ENCODE assay signal across 9 cellular contexts in the genomic region with DNA sequence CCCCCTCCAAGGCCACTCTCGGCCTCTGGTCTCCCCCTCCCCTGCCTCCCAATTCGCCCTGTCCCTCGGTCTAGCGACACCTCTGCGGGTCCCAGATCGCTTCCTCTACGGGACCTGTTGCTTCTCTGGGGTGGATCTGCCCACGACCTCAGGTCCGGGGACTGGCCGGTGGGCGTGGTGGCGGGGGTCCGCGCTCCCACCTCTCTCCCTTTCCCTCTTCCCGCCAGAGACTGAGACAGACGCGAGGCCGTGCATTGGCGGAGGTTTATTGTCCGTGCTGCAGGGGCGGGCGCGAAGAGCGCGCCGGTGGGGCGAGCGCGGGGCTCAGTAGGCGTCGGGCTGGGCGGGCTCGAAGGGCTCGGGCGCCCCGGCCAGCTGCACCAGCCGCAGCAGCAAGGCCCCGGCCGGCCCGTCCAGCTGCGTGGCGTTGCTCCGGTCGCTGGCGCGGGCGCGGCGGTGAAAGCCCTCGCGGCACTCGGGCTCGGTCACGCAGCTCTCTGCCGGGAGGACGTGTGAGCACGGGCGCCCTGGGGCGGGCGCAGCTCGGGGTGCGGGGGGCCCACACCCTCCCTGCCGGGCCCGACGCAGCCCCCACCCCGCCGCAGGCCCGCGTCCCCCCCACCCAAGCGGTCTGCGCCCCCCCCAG. TPM values are rescaled to one million over a fixed set of nuclear protein-coding genes. Genes with fewer than 3 reads are reported as not detected.
DNase-seq lines count a peak whose midpoint lies in the region; ATAC-seq lines count a peak whose summit lies in the region.
"Had no signal": no experiment of that assay in that cellular context is flagged by ENCODE, and none has a peak within 500 bp of the region (broad histone marks: within the 10 kb centered on the region; RNA-seq: fewer than 3 reads in every experiment).

No MANE protein-coding gene starts in this region.

- no peak overlapping the region for H3K27ac Mint-ChIP-seq in activated CD4-positive, alpha-beta T cell treated with anti-CD3 and anti-CD28 coated beads, Interleukin-2, amount 10 ng/mL, durations not matched to agents 7 days and 5 days
- H3K27ac Mint-ChIP-seq in activated naive CD8-positive, alpha-beta T cell treated with anti-CD3 and anti-CD28 coated beads, Interleukin-2, amount 10 ng/mL, durations not matched to agents 7 days and 5 days = no peak overlapping the region

- H3K9me3 Mint-ChIP-seq in activated CD4-positive, alpha-beta T cell treated with anti-CD3 and anti-CD28 coated beads, Interleukin-2, amount 10 ng/mL, durations not matched to agents 7 days and 5 days = peaks cover 5% of the 10 kb centered on the region
- H3K9me3 Mint-ChIP-seq in activated naive CD8-positive, alpha-beta T cell treated with anti-CD3 and anti-CD28 coated beads, Interleukin-2, amount 10 ng/mL, durations not matched to agents 7 days and 5 days = peaks cover 2% of the 10 kb centered on the region

- peaks cover 3% of the 10 kb centered on the region for H3K36me3 Mint-ChIP-seq in activated CD4-positive, alpha-beta T cell treated with anti-CD3 and anti-CD28 coated beads, Interleukin-2, amount 10 ng/mL, durations not matched to agents 7 days and 5 days (ENCODE audit: low read depth)
- no peaks in the 10 kb centered on the region for H3K36me3 Mint-ChIP-seq in activated naive CD8-positive, alpha-beta T cell treated with anti-CD3 and anti-CD28 coated beads, Interleukin-2, amount 10 ng/mL, durations not matched to agents 7 days and 5 days

- H3K27me3 Mint-ChIP-seq in activated CD4-positive, alpha-beta T cell treated with anti-CD3 and anti-CD28 coated beads, Interleukin-2, amount 10 ng/mL, durations not matched to agents 7 days and 5 days = peaks cover 59% of the 10 kb centered on the region
- H3K27me3 Mint-ChIP-seq in activated naive CD8-positive, alpha-beta T cell treated with anti-CD3 and anti-CD28 coated beads, Interleukin-2, amount 10 ng/mL, durations not matched to agents 7 days and 5 days = peaks cover 61% of the 10 kb centered on the region

- H3K4me1 Mint-ChIP-seq in activated CD4-positive, alpha-beta T cell treated with anti-CD3 and anti-CD28 coated beads, Interleukin-2, amount 10 ng/mL, durations not matched to agents 7 days and 5 days = peaks cover 16% of the 10 kb centered on the region
- peaks cover 11% of the 10 kb centered on the region for H3K4me1 Mint-ChIP-seq in activated naive CD8-positive, alpha-beta T cell treated with anti-CD3 and anti-CD28 coated beads, Interleukin-2, amount 10 ng/mL, durations not matched to agents 7 days and 5 days

- H3K9me3 ChIP-seq in subcutaneous abdominal adipose tissue (ENCODE audit: control insufficient read depth in 5 of 5, low read length in 5 of 5) = no peaks in the 10 kb centered on the region

- H3K4me3 ChIP-seq in subcutaneous abdominal adipose tissue (ENCODE audit: low read depth in 1 of 5, low read length in 5 of 5) = peak overlapping the region; percentile 29 to 65 (median 51)

- peak; percentile 53 for ATAC-seq in activated naive CD8-positive, alpha-beta T cell treated with anti-CD3 and anti-CD28 coated beads, Interleukin-2, amount 10 ng/mL, durations not matched to agents 7 days and 5 days (ENCODE audit: low read depth)
- ATAC-seq in HG03432 (IDR thresholded peaks at IDR 0.05; ENCODE audit: unreplicated experiment) = no peak
- ATAC-seq in HG03175 (IDR thresholded peaks at IDR 0.05; ENCODE audit: unreplicated experiment) = no peak
- ATAC-seq in HG03521 (IDR thresholded peaks at IDR 0.05; ENCODE audit: unreplicated experiment) = no peak

- POLR2A ChIA-PET in activated CD4-positive, alpha-beta T cell treated with anti-CD3 and anti-CD28 coated beads, Interleukin-2, amount 10 ng/mL, durations not matched to agents 7 days and 5 days (lab: Charles Lee) = no interaction called here
- POLR2A ChIA-PET in activated naive CD8-positive, alpha-beta T cell treated with anti-CD3 and anti-CD28 coated beads, Interleukin-2, amount 10 ng/mL, durations not matched to agents 7 days and 5 days (lab: Charles Lee) = no interaction called here

- H3K27me3 ChIP-seq in subcutaneous abdominal adipose tissue (ENCODE audit: control insufficient read depth in 5 of 5, insufficient read depth in 4 of 5, low read length in 5 of 5) = peaks cover 0 to 18% (median 4%) of the 10 kb centered on the region in 5 donors

- peak overlapping the region; percentile 53 for H3K4me3 Mint-ChIP-seq in activated CD4-positive, alpha-beta T cell treated with anti-CD3 and anti-CD28 coated beads, Interleukin-2, amount 10 ng/mL, durations not matched to agents 7 days and 5 days
- H3K4me3 Mint-ChIP-seq in activated naive CD8-positive, alpha-beta T cell treated with anti-CD3 and anti-CD28 coated beads, Interleukin-2, amount 10 ng/mL, durations not matched to agents 7 days and 5 days = peak overlapping the region; percentile 55

- peaks cover 6 to 32% (median 24%) of the 10 kb centered on the region in 5 donors for H3K4me1 ChIP-seq in subcutaneous abdominal adipose tissue (ENCODE audit: control insufficient read depth in 5 of 5, insufficient read depth in 5 of 5, low read length in 5 of 5)

- H3K36me3 ChIP-seq in subcutaneous abdominal adipose tissue (ENCODE audit: control insufficient read depth in 5 of 5, insufficient read depth in 5 of 5, low read length in 5 of 5) = no peaks in the 10 kb centered on the region

- DNase-seq in activated CD4-positive, alpha-beta T cell treated with anti-CD3 and anti-CD28 coated beads, Interleukin-2, amount 10 ng/mL, durations not matched to agents 7 days and 5 days = no peak
- no peak for DNase-seq in activated CD4-positive, alpha-beta T cell treated with anti-CD3 and anti-CD28 coated beads, Interleukin-2, amount 50 U/mL, for 48 hours
- DNase-seq in activated naive CD8-positive, alpha-beta T cell treated with anti-CD3 and anti-CD28 coated beads, Interleukin-2, amount 10 ng/mL, durations not matched to agents 7 days and 5 days = no peak
- peak; percentile 70 for DNase-seq in left kidney (ENCODE audit: low read depth, low spot score)
- DNase-seq: head of caudate nucleus had no signal

- CTCF ChIA-PET in activated CD4-positive, alpha-beta T cell treated with anti-CD3 and anti-CD28 coated beads, Interleukin-2, amount 10 ng/mL, durations not matched to agents 7 days and 5 days (lab: Charles Lee) = interaction anchor here (0.6 kb wide), 1 partner anchor 10 kb away, joined by 3 read pairs; no protein-coding TSS in a partner anchor

- H3K9ac ChIP-seq in subcutaneous abdominal adipose tissue (ENCODE audit: low read length in 5 of 5) = peak overlapping the region in 1 of 5 donors; percentile 59

- H3K27ac ChIP-seq in subcutaneous abdominal adipose tissue (ENCODE audit: low read depth, low read length) = no peak overlapping the region

RNA-seq across cellular contexts. Expression of a gene that starts 2.1 kb away (rescaled TPM):
- total RNA-seq in activated CD4-positive, alpha-beta T cell treated with anti-CD3 and anti-CD28 coated beads, Interleukin-2, amount 10 ng/mL, durations not matched to agents 7 days and 5 days = not detected
- total RNA-seq in activated naive CD8-positive, alpha-beta T cell treated with anti-CD3 and anti-CD28 coated beads, Interleukin-2, amount 10 ng/mL, durations not matched to agents 7 days and 5 days = not detected

RNA-seq across cellular contexts. Expression of a gene that starts 11.0 kb away (rescaled TPM):
- not detected for total RNA-seq in activated CD4-positive, alpha-beta T cell treated with anti-CD3 and anti-CD28 coated beads, Interleukin-2, amount 10 ng/mL, durations not matched to agents 7 days and 5 days
- under 1 TPM; 0.68 to 0.89 TPM for total RNA-seq in activated naive CD8-positive, alpha-beta T cell treated with anti-CD3 and anti-CD28 coated beads, Interleukin-2, amount 10 ng/mL, durations not matched to agents 7 days and 5 days

RNA-seq across cellular contexts. Expression of a gene that starts 36.6 kb away (rescaled TPM):
- total RNA-seq in activated CD4-positive, alpha-beta T cell treated with anti-CD3 and anti-CD28 coated beads, Interleukin-2, amount 10 ng/mL, durations not matched to agents 7 days and 5 days = 10 to 100 TPM; 30.6 to 37.2 TPM
- 10 to 100 TPM; 30.4 to 32.6 TPM for total RNA-seq in activated naive CD8-positive, alpha-beta T cell treated with anti-CD3 and anti-CD28 coated beads, Interleukin-2, amount 10 ng/mL, durations not matched to agents 7 days and 5 days

RNA-seq across cellular contexts. Expression of a gene that starts 39.0 kb away (rescaled TPM):
- 1 to 10 TPM; 1.2 to 2.0 TPM for total RNA-seq in activated CD4-positive, alpha-beta T cell treated with anti-CD3 and anti-CD28 coated beads, Interleukin-2, amount 10 ng/mL, durations not matched to agents 7 days and 5 days
- 1 to 10 TPM in 1 of 2 experiments, under 1 TPM in 1; 0.85 to 1.6 TPM for total RNA-seq in activated naive CD8-positive, alpha-beta T cell treated with anti-CD3 and anti-CD28 coated beads, Interleukin-2, amount 10 ng/mL, durations not matched to agents 7 days and 5 days
